ENCODE assay signal across 11 cellular contexts in genomic region chr9:82490019-82490499, GRCh38.
DNase-seq lines count a peak whose midpoint lies in the region; ATAC-seq and TF ChIP-seq lines count a peak whose summit lies in the region.
"Had no signal": no experiment of that assay in that cellular context is flagged by ENCODE, and none has a peak within 500 bp of the region (broad histone marks: within the 10 kb centered on the region; RNA-seq: fewer than 3 reads in every experiment).

No MANE protein-coding gene starts in this region.

- no peak overlapping the region for H3K23ac ChIP-seq in IMR-90 (ENCODE audit: low read depth, low read length)

- dilution Hi-C loops in IMR-90 (cut with HindIII; ENCODE audit: low sequenced_read_pairs, unreplicated experiment): no loop called here

- H4K5ac ChIP-seq in IMR-90 (ENCODE audit: low read depth, low read length): no peak overlapping the region

- no peak overlapping the region for H2AK5ac ChIP-seq in IMR-90 (ENCODE audit: low read depth, low read length)

- H4K8ac ChIP-seq in IMR-90 (ENCODE audit: low read depth in 2 of 2, low read length in 2 of 2): no peak overlapping the region

- peaks cover 5% of the 10 kb centered on the region for H3K4me1 ChIP-seq in IMR-90 (ENCODE audit: control insufficient read depth, insufficient read depth, low read length)
- H3K4me1 ChIP-seq in ascending aorta: peaks cover 3 to 5% of the 10 kb centered on the region in 2 donors
- H3K4me1 ChIP-seq in stomach: peaks cover 20 to 28% (median 26%) of the 10 kb centered on the region in 4 donors

- H3K9me1 ChIP-seq in IMR-90 (ENCODE audit: insufficient read depth, low read length): no peaks in the 10 kb centered on the region; the same call in 1 of the 2 replicates

- in situ Hi-C loops in IMR-90 (cut with MboI; ENCODE audit: low sequenced_read_pairs): loop anchor here (25.0 kb wide), 1 partner anchor 103 kb away; no protein-coding TSS in a partner anchor

- H3K36me3 ChIP-seq in IMR-90 (ENCODE audit: control insufficient read depth, insufficient read depth, low read length) (no peaks in the 10 kb centered on the region), ascending aorta (no peaks in the 10 kb centered on the region), stomach (no peaks in the 10 kb centered on the region)

- no CpG with 5 or more reads among the region's 4 CpGs for WGBS in IMR-90 (ENCODE audit: extremely low coverage in 2 of 2, insufficient read length in 1 of 2), 2 experiments
- WGBS in stomach, 5 donors: 31 to 48% (median 36%) methylated on average over 4 of the region's 4 CpGs

- no peak for TF ChIP-seq CTCF in IMR-90 (conservative IDR thresholded peaks at IDR 0.05; ENCODE audit: low read depth, low read length)
- TF ChIP-seq CTCF in ascending aorta (IDR thresholded peaks at IDR 0.05): no peak
- TF ChIP-seq CTCF in stomach (IDR thresholded peaks at IDR 0.05): no peak

- BruUV-seq in IMR-90 (replicated peaks; lab: Mats Ljungman, UMichigan): no TSS peak

- no peak overlapping the region for H4K91ac ChIP-seq in IMR-90 (ENCODE audit: insufficient read depth, low read depth, low read length)

- H2BK15ac ChIP-seq in IMR-90 (ENCODE audit: low read depth, low read length): no peak overlapping the region

- H3K56ac ChIP-seq in IMR-90 (ENCODE audit: extremely low read depth, insufficient read depth, low read length): no peak overlapping the region

- no peak overlapping the region for H2AFZ ChIP-seq in IMR-90 (replicated peaks; ENCODE audit: low read length, poor library complexity)

- no peak for TF ChIP-seq EP300 in stomach (IDR thresholded peaks at IDR 0.05)

- POLR2A ChIA-PET in IMR-90 (lab: Charles Lee; ENCODE audit: unreplicated experiment): no interaction called here

- no peaks in the 10 kb centered on the region for H3K9me3 ChIP-seq in IMR-90 (ENCODE audit: control insufficient read depth, insufficient read depth, low read length)
- H3K9me3 ChIP-seq in ascending aorta: no peaks in the 10 kb centered on the region
- H3K9me3 ChIP-seq in stomach: no peaks in the 10 kb centered on the region

- CTCF ChIA-PET in IMR-90 (lab: Yijun Ruan, JAX): interaction anchor here (1.1 kb wide), 1 partner anchor 9 kb away, joined by 3 read pairs; no protein-coding TSS in a partner anchor

- no peak overlapping the region for H3K9ac ChIP-seq in IMR-90 (ENCODE audit: low read depth, low read length)

- no peak overlapping the region for H3K4ac ChIP-seq in IMR-90 (ENCODE audit: low read depth, low read length)

- no peak for TF ChIP-seq RAD21 in IMR-90 (IDR thresholded peaks at IDR 0.05; ENCODE audit: low read length)

- H3K4me3 ChIP-seq in IMR-90 (ENCODE audit: insufficient read depth, low read depth, low read length): no peak overlapping the region
- no peak overlapping the region for H3K4me3 ChIP-seq in ascending aorta
- no peak overlapping the region for H3K4me3 ChIP-seq in stomach

- no peak overlapping the region for H2BK20ac ChIP-seq in IMR-90 (ENCODE audit: low read depth, low read length)

- no peaks in the 10 kb centered on the region for H4K20me1 ChIP-seq in IMR-90 (ENCODE audit: insufficient read depth, low read length)

- no peak overlapping the region for H2BK120ac ChIP-seq in IMR-90 (ENCODE audit: low read depth, low read length)

- H3K27me3 ChIP-seq in IMR-90 (ENCODE audit: control insufficient read depth, insufficient read depth, low read length) (no peaks in the 10 kb centered on the region), ascending aorta (no peaks in the 10 kb centered on the region), stomach (no peaks in the 10 kb centered on the region)

- TF ChIP-seq POLR2A in IMR-90 (IDR thresholded peaks at IDR 0.05; ENCODE audit: low read depth, low read length) (no peak), stomach (IDR thresholded peaks at IDR 0.05) (no peak)

- intact Hi-C loops in IMR-90 (cut with micrococcal nuclease): no loop called here
- intact Hi-C loops in ascending aorta (cut with DNase I): loop anchor here (10.0 kb wide), 1 partner anchor 795 kb away; no protein-coding TSS in a partner anchor
- intact Hi-C loops in stomach (cut with DNase I; ENCODE audit: low total_unique reads): no loop called here

- ATAC-seq in IMR-90 (ENCODE audit: low read depth): peak; percentile 33; the same call in 1 of the 2 replicates
- no peak for ATAC-seq in HG03039 (IDR thresholded peaks at IDR 0.05; ENCODE audit: unreplicated experiment)

- H3K14ac ChIP-seq in IMR-90 (replicated peaks; ENCODE audit: low read depth, low read length): no peak overlapping the region

- no peaks in the 10 kb centered on the region for H3K79me1 ChIP-seq in IMR-90 (ENCODE audit: low read depth in 1 of 2, low read length in 2 of 2)

- peak; percentile 74 for DNase-seq in IMR-90
- DNase-seq in ascending aorta (ENCODE audit: low spot score in 2 of 2): no peak
- DNase-seq in foreskin melanocyte: peak; percentile 70
- DNase-seq in stomach: no peak
- DNase-seq in stimulated activated CD4-positive, alpha-beta T cell treated with anti-CD3 and anti-CD28 coated beads, Interleukin-1b, Interleukin-23, amount 100 ng/mL, for 48 hours: no peak
- DNase-seq in NCI-H748 (lab: John Stamatoyannopoulos, UW; ENCODE audit: unreplicated experiment): no peak
- DNase-seq in anterior cingulate cortex (lab: John Stamatoyannopoulos, UW): no peak
- DNase-seq: activated CD8-positive, alpha-beta memory T cell treated with anti-CD3 and anti-CD28 coated beads, Interleukin-2, amount 50 U/mL, for 4 hours; dermis blood vessel endothelial cell; NCI-H524 had no signal

- no peak overlapping the region for H2AK9ac ChIP-seq in IMR-90 (replicated peaks; ENCODE audit: low read depth, low read length, poor library complexity)

- H3K18ac ChIP-seq in IMR-90 (ENCODE audit: low read depth, low read length): no peak overlapping the region

- H2BK5ac ChIP-seq in IMR-90 (ENCODE audit: low read depth, low read length, poor library complexity, severe bottlenecking): no peak overlapping the region

- H3K27ac ChIP-seq in IMR-90 (ENCODE audit: insufficient read depth, low read length) (no peak overlapping the region), ascending aorta (peak overlapping the region; percentile 45 to 48), stomach (peak overlapping the region in 3 of 5 donors; percentile 62 to 77 (median 65))

- H3K4me2 ChIP-seq in IMR-90 (ENCODE audit: low read depth, low read length): no peak overlapping the region

TF ChIP-seq in IMR-90, 13 proteins besides CTCF, POLR2A, EP300 and RAD21:
- TF ChIP-seq BHLHE40 (IDR thresholded peaks at IDR 0.05; ENCODE audit: low read depth, low read length) (peak; percentile 87), FOS (IDR thresholded peaks at IDR 0.05; ENCODE audit: low read depth, low read length) (no peak), SMC3 (IDR thresholded peaks at IDR 0.05; ENCODE audit: low read depth, low read length) (no peak)

Comparison
In these comparisons a context has a peak if more than half of its experiments do, and no peak if none do; other contexts are left out.
1. DNase-seq: peak in IMR-90 (single experiment) and foreskin melanocyte (single experiment); none in ascending aorta (0 of 2), stomach (single experiment), stimulated activated CD4-positive, alpha-beta T cell treated with anti-CD3 and anti-CD28 coated beads, Interleukin-1b, Interleukin-23, amount 100 ng/mL, for 48 hours (single experiment), NCI-H748 (single experiment) and anterior cingulate cortex (0 of 58).